In the genomic region with DNA sequence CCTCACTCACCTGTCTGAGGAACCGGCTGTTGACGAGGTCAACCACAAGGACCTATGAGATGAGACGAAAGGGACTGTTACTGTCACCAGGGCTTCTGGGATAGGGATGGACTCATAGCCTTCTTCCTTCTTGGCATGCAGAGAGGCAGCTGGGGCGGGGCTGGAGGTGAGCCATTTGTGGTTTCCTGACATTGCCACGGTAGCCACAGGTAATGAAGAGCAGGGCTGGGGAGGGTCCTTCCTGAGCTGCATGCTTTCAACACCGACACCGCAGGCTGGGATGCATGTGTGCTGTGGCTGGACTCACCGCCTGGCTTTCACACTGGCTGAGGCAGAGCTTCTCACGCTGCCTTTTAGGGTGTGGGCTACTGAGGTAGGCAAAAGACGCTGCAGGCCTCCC, we compare ENCODE assay signal across 10 cellular contexts. TPM values are rescaled to one million over a fixed set of nuclear protein-coding genes. Genes with fewer than 3 reads are reported as not detected.
DNase-seq lines count a peak whose midpoint lies in the region; ATAC-seq, FAIRE-seq and TF ChIP-seq lines count a peak whose summit lies in the region.
"Had no signal": no experiment of that assay in that cellular context is flagged by ENCODE, and none has a peak within 500 bp of the region (broad histone marks: within the 10 kb centered on the region; RNA-seq: fewer than 3 reads in every experiment).

No MANE protein-coding gene starts in this region.

- H3K36me3 Mint-ChIP-seq in activated naive CD8-positive, alpha-beta T cell = no peaks in the 10 kb centered on the region
- no peaks in the 10 kb centered on the region for H3K36me3 Mint-ChIP-seq in activated naive CD8-positive, alpha-beta T cell treated with anti-CD3 and anti-CD28 coated beads, Interleukin-2, amount 50 U/mL, for 24 hours (ENCODE audit: low read depth)
- H3K36me3 Mint-ChIP-seq in WTC11 = no peaks in the 10 kb centered on the region
- H3K36me3 Mint-ChIP-seq: naive B cell had no signal

- FAIRE-seq in pancreas (lab: Jason Lieb, UNC) = no peak

- POLR2A ChIA-PET in WTC11 (lab: Charles Lee) = no interaction called here

- CTCF ChIA-PET in WTC11 (lab: Charles Lee) = interaction anchor here (0.6 to 1.6 kb wide), 3 partner anchors 19 to 121 kb away, joined by 3 to 7 read pairs (median 3); a partner anchor contains a TSS

- TF ChIP-seq CTCF in WTC11 (IDR thresholded peaks at IDR 0.05) = no peak
- no peak for TF ChIP-seq CTCF in esophagus muscularis mucosa (IDR thresholded peaks at IDR 0.05)
- no peak for TF ChIP-seq CTCF in upper lobe of right lung (IDR thresholded peaks at IDR 0.05)
- no peak for TF ChIP-seq CTCF in pancreas (IDR thresholded peaks at IDR 0.05)

- H3K9me3 Mint-ChIP-seq in activated naive CD8-positive, alpha-beta T cell (ENCODE audit: low read depth) = no peaks in the 10 kb centered on the region
- H3K9me3 Mint-ChIP-seq in activated naive CD8-positive, alpha-beta T cell treated with anti-CD3 and anti-CD28 coated beads, Interleukin-2, amount 50 U/mL, for 24 hours = no peaks in the 10 kb centered on the region
- no peaks in the 10 kb centered on the region for H3K9me3 Mint-ChIP-seq in WTC11

- DNase-seq in activated naive CD8-positive, alpha-beta T cell treated with anti-CD3 and anti-CD28 coated beads, Interleukin-2, amount 50 U/mL, for 24 hours = no peak
- DNase-seq in WTC11 (ENCODE audit: low spot score) = no peak
- no peak for DNase-seq in esophagus muscularis mucosa (ENCODE audit: extremely low spot score)
- no peak for DNase-seq in upper lobe of right lung
- no peak for DNase-seq in pancreas
- no peak for DNase-seq in globus pallidus (ENCODE audit: low spot score)
- DNase-seq: BE2C, naive B cell had no signal

- no peak for TF ChIP-seq POLR2A in esophagus muscularis mucosa (IDR thresholded peaks at IDR 0.05; ENCODE audit: low read depth)

- H3K4me3 Mint-ChIP-seq in activated naive CD8-positive, alpha-beta T cell = peak overlapping the region; percentile 17
- no peak overlapping the region for H3K4me3 Mint-ChIP-seq in activated naive CD8-positive, alpha-beta T cell treated with anti-CD3 and anti-CD28 coated beads, Interleukin-2, amount 50 U/mL, for 24 hours
- H3K4me3 Mint-ChIP-seq in WTC11 = no peak overlapping the region
- H3K4me3 Mint-ChIP-seq: naive B cell had no signal

- ATAC-seq in activated naive CD8-positive, alpha-beta T cell treated with anti-CD3 and anti-CD28 coated beads, Interleukin-2, amount 50 U/mL, for 24 hours = no peak
- ATAC-seq in WTC11 (peak; percentile 14; the same call in 1 of the 2 replicates), upper lobe of right lung (peak; percentile 31), pancreas (no peak), GM21360 (IDR thresholded peaks at IDR 0.05; ENCODE audit: unreplicated experiment) (no peak)

- H3K4me1 ChIP-seq in esophagus muscularis mucosa (peaks cover 0 to 45% (median 23%) of the 10 kb centered on the region in 4 donors), upper lobe of right lung (no peaks in the 10 kb centered on the region), pancreas (no peaks in the 10 kb centered on the region)
- H3K4me1 ChIP-seq: BE2C had no signal

- no peak overlapping the region for H3K27ac Mint-ChIP-seq in activated naive CD8-positive, alpha-beta T cell
- no peak overlapping the region for H3K27ac Mint-ChIP-seq in activated naive CD8-positive, alpha-beta T cell treated with anti-CD3 and anti-CD28 coated beads, Interleukin-2, amount 50 U/mL, for 24 hours
- peak overlapping the region; percentile 23; the same call in 1 of the 2 replicates for H3K27ac Mint-ChIP-seq in WTC11
- H3K27ac Mint-ChIP-seq: naive B cell had no signal

- TF ChIP-seq EP300 in esophagus muscularis mucosa (IDR thresholded peaks at IDR 0.05) = no peak

- no peaks in the 10 kb centered on the region for H3K27me3 Mint-ChIP-seq in activated naive CD8-positive, alpha-beta T cell
- H3K27me3 Mint-ChIP-seq in activated naive CD8-positive, alpha-beta T cell treated with anti-CD3 and anti-CD28 coated beads, Interleukin-2, amount 50 U/mL, for 24 hours = peaks cover 6% of the 10 kb centered on the region
- H3K27me3 Mint-ChIP-seq in WTC11 (ENCODE audit: low read depth) = no peaks in the 10 kb centered on the region

- intact Hi-C loops in esophagus muscularis mucosa (cut with DNase I) = no loop called here
- intact Hi-C loops in upper lobe of right lung (cut with DNase I) = no loop called here
- intact Hi-C loops in pancreas (cut with DNase I) = loop anchor here in 1 of 3 donors (10.0 kb wide), 1 partner anchor 109 kb away; no protein-coding TSS in a partner anchor

- H3K4me3 ChIP-seq in esophagus muscularis mucosa (peak overlapping the region in 3 of 4 donors; percentile 27 to 44 (median 42)), upper lobe of right lung (no peak overlapping the region), pancreas (no peak overlapping the region)

- H3K27me3 ChIP-seq in esophagus muscularis mucosa = no peaks in the 10 kb centered on the region
- H3K27me3 ChIP-seq in upper lobe of right lung = no peaks in the 10 kb centered on the region
- H3K27me3 ChIP-seq in pancreas = no peaks in the 10 kb centered on the region
- H3K27me3 ChIP-seq: BE2C had no signal

- peak overlapping the region; percentile 55 to 82 (median 76) for H3K27ac ChIP-seq in esophagus muscularis mucosa (replicated peaks in 1 of 4)
- H3K27ac ChIP-seq in upper lobe of right lung = no peak overlapping the region
- no peak overlapping the region for H3K27ac ChIP-seq in pancreas

- H3K9me3 ChIP-seq in esophagus muscularis mucosa = no peaks in the 10 kb centered on the region
- H3K9me3 ChIP-seq in upper lobe of right lung = no peaks in the 10 kb centered on the region
- H3K9me3 ChIP-seq in pancreas = no peaks in the 10 kb centered on the region
- H3K9me3 ChIP-seq: BE2C had no signal

- H3K4me1 Mint-ChIP-seq in activated naive CD8-positive, alpha-beta T cell (ENCODE audit: low read depth) = peaks cover 30% of the 10 kb centered on the region
- peaks cover 3% of the 10 kb centered on the region for H3K4me1 Mint-ChIP-seq in activated naive CD8-positive, alpha-beta T cell treated with anti-CD3 and anti-CD28 coated beads, Interleukin-2, amount 50 U/mL, for 24 hours
- peaks cover 12% of the 10 kb centered on the region for H3K4me1 Mint-ChIP-seq in WTC11

- peaks cover 17 to 70% (median 51%) of the 10 kb centered on the region in 4 donors for H3K36me3 ChIP-seq in esophagus muscularis mucosa
- H3K36me3 ChIP-seq in upper lobe of right lung = no peaks in the 10 kb centered on the region
- H3K36me3 ChIP-seq in pancreas = no peaks in the 10 kb centered on the region
- H3K36me3 ChIP-seq: BE2C had no signal

- 91% methylated on average over 10 of the region's 10 CpGs for WGBS in esophagus muscularis mucosa
- WGBS in pancreas, 2 donors = 84 to 86% methylated on average over 9 to 10 of the region's 10 CpGs

TF ChIP-seq in WTC11, 78 proteins besides CTCF, POLR2A, EP300 and RAD21 (continues in another document):
- no peak for TF ChIP-seq GABPB1 (CRISPR knock-in tag; IDR thresholded peaks at IDR 0.05)
- TF ChIP-seq HMGA2 (CRISPR knock-in tag; IDR thresholded peaks at IDR 0.05) = no peak
- TF ChIP-seq GTF2I (CRISPR knock-in tag; conservative IDR thresholded peaks at IDR 0.05) = no peak
- TF ChIP-seq FOXP1 (CRISPR knock-in tag; IDR thresholded peaks at IDR 0.05; ENCODE audit: borderline replicate concordance) = no peak
- TF ChIP-seq, protein P1, sequence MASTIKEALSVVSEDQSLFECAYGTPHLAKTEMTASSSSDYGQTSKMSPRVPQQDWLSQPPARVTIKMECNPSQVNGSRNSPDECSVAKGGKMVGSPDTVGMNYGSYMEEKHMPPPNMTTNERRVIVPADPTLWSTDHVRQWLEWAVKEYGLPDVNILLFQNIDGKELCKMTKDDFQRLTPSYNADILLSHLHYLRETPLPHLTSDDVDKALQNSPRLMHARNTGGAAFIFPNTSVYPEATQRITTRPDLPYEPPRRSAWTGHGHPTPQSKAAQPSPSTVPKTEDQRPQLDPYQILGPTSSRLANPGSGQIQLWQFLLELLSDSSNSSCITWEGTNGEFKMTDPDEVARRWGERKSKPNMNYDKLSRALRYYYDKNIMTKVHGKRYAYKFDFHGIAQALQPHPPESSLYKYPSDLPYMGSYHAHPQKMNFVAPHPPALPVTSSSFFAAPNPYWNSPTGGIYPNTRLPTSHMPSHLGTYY (CRISPR knock-in tag; IDR thresholded peaks at IDR 0.05) = no peak
- TF ChIP-seq JUN (CRISPR knock-in tag; IDR thresholded peaks at IDR 0.05) = no peak
- TF ChIP-seq, protein P2, sequence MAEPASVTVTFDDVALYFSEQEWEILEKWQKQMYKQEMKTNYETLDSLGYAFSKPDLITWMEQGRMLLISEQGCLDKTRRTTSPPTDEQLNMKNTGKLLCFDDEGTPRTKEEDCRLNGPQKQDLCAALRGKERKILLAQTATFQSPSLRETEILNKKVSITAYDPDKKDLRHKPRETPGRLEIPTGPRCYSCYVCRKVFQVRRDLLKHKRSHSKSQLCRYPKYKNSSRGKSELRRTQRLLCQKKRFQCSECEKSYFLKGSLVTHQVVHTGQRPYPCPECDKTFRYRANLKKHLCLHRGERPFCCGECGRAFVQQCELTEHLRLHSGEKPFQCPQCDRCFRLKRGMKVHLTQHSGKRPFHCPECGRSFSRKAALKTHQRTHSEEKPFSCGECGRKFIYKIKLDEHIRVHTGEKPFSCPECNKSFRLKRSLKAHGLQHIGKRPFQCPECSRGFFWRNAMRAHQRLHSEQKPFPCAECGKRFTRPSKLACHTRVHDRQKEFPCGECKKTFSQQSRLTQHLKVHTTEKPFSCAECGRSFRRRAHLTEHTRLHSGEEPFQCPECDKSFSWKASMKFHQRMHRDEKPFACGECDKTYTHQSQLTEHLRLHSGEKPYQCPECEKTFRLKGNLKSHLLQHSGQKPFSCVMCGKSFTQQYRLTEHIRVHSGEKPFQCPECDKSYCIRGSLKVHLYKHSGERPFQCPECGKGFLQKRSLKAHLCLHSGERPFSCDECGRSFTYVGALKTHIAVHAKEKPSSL (CRISPR knock-in tag; conservative IDR thresholded peaks at IDR 0.05) = no peak
- TF ChIP-seq JAZF1 (CRISPR knock-in tag; IDR thresholded peaks at IDR 0.05) = no peak

RNA-seq across cellular contexts. Expression of a gene that starts 46.4 kb away (rescaled TPM):
- total RNA-seq in WTC11 (2021) (106 to 121 TPM (median 106 TPM) in 3 replicates), esophagus muscularis mucosa (100 to 1,000 TPM in 1 of 4 donors, 10 to 100 TPM in 3; 66.4 to 105 (median 77.9) TPM), upper lobe of right lung (84.4 TPM), pancreas (10 to 100 TPM; 59.3 to 65.8 (median 61.0) TPM)
- 10 to 100 TPM; 26.5 to 47.2 TPM for polyA plus RNA-seq in pancreas

Comparison
In these comparisons a context has a peak if more than half of its experiments do, and no peak if none do; other contexts are left out.
1. ATAC-seq: peak in WTC11 (single experiment) and upper lobe of right lung (single experiment); none in activated naive CD8-positive, alpha-beta T cell treated with anti-CD3 and anti-CD28 coated beads, Interleukin-2, amount 50 U/mL, for 24 hours (single experiment), pancreas (0 of 4) and GM21360 (single experiment).
2. H3K27ac ChIP-seq: peak in esophagus muscularis mucosa (4 of 4); none in upper lobe of right lung (single experiment) and pancreas (0 of 4).
3. H3K4me3 ChIP-seq: peak in esophagus muscularis mucosa (3 of 4); none in upper lobe of right lung (single experiment) and pancreas (0 of 4).